ENCODE assay signal across 9 cellular contexts in genomic region chr2:98935777-98936132, GRCh38. TPM values are rescaled to one million over a fixed set of nuclear protein-coding genes. Genes with fewer than 3 reads are reported as not detected.
A peak's percentile ranks its signal among the peaks of the same experiment; 100 is the strongest.
DNase-seq lines count a peak whose midpoint lies in the region; ATAC-seq and TF ChIP-seq lines count a peak whose summit lies in the region.
"Had no signal": no experiment of that assay in that cellular context is flagged by ENCODE, and none has a peak within 500 bp of the region (broad histone marks: within the 10 kb centered on the region; RNA-seq: fewer than 3 reads in every experiment).

No MANE protein-coding gene starts in this region.

- H3K4me3 ChIP-seq in gastroesophageal sphincter, result peak overlapping the region; percentile 37 to 55
- H3K4me3 ChIP-seq in retinal pigment epithelial cell (ENCODE audit: low read length), result peak overlapping the region; percentile 36

- no peaks in the 10 kb centered on the region for H3K9me3 ChIP-seq in gastroesophageal sphincter

- no peaks in the 10 kb centered on the region for H3K36me3 ChIP-seq in gastroesophageal sphincter

- DNase-seq in GM10266 (ENCODE audit: extremely low spot score) (peak; percentile 35), retinal pigment epithelial cell (ENCODE audit: low read depth) (no peak), DMS 273 treated with DMSO at 0.1 percent for 48 hours (lab: John Stamatoyannopoulos, UW) (no peak), HuH-7.5 (ENCODE audit: low spot score) (no peak)
- DNase-seq: activated effector memory CD4-positive, alpha-beta T cell treated with Interleukin-2 at 50 U/mL for 16 hours had no signal

- ATAC-seq in gastroesophageal sphincter, result no peak
- no peak for ATAC-seq in HG02571 (IDR thresholded peaks at IDR 0.05; ENCODE audit: unreplicated experiment)
- ATAC-seq in GM19328 (IDR thresholded peaks at IDR 0.05; ENCODE audit: unreplicated experiment), result no peak

- no CpG with 5 or more reads among the region's 45 CpGs for WGBS in gastroesophageal sphincter (ENCODE audit: low coverage in 1 of 2), 2 donors

- TF ChIP-seq CTCF in GM10266 (IDR thresholded peaks at IDR 0.05; ENCODE audit: control insufficient read depth, insufficient read depth, low read depth, missing control alignments) (no peak), VCaP (conservative IDR thresholded peaks at IDR 0.05) (no peak), gastroesophageal sphincter (IDR thresholded peaks at IDR 0.05) (no peak), retinal pigment epithelial cell (conservative IDR thresholded peaks at IDR 0.05; ENCODE audit: low read depth, low read length) (no peak)

- peaks cover 0 to 22% (median 4%) of the 10 kb centered on the region in 3 donors for H3K4me1 ChIP-seq in gastroesophageal sphincter

- TF ChIP-seq POLR2A in gastroesophageal sphincter (IDR thresholded peaks at IDR 0.05), result no peak

- no peak for TF ChIP-seq EP300 in gastroesophageal sphincter (IDR thresholded peaks at IDR 0.05)

- H3K27me3 ChIP-seq in gastroesophageal sphincter, result peaks cover 50% of the 10 kb centered on the region

- H3K27ac ChIP-seq in VCaP (peak overlapping the region; percentile 22; the same call in 1 of the 2 replicates), gastroesophageal sphincter (no peak overlapping the region)

RNA-seq across cellular contexts. Expression of gene CRACDL, which starts 0.3 kb away (rescaled TPM):
- 1 to 10 TPM in 3 of 4 donors, under 1 TPM in 1; 0.94 to 5.8 (median 1.8) TPM for total RNA-seq in gastroesophageal sphincter
